Comparison of ENCODE assay signal across 7 cellular contexts in genomic region chr19:16076154-16076957, GRCh38. TPM values are rescaled to one million over a fixed set of nuclear protein-coding genes. Genes with fewer than 3 reads are reported as not detected.
DNase-seq lines count a peak whose midpoint lies in the region; ATAC-seq and TF ChIP-seq lines count a peak whose summit lies in the region.

Gene TPM4 (plus strand): TSS chr19:16076495. CDS start chr19:16076566, 71 bp downstream.

- peaks cover 57% of the 10 kb centered on the region for H3K4me1 Mint-ChIP-seq in activated B cell treated with CpG ODN at 0.5 μM for 24 hours

- H3K4me1 ChIP-seq in spleen, result peaks cover 38 to 92% (median 80%) of the 10 kb centered on the region in 6 donors

- H3K27ac Mint-ChIP-seq in activated B cell treated with CpG ODN at 0.5 μM for 24 hours, result peak within 1 kb of the TSS; percentile 98

- ATAC-seq in activated B cell treated with CpG ODN at 0.5 μM for 24 hours (ENCODE audit: low read depth), result peak; percentile 53

- no peaks in the 10 kb centered on the region for H3K9me3 ChIP-seq in spleen

- H3K36me3 ChIP-seq in spleen, result peaks cover 0 to 21% (median 5%) of the 10 kb centered on the region in 6 donors

- peak; percentile 97 for DNase-seq in GM12865 (ENCODE audit: low read depth)
- peak; percentile 86 for DNase-seq in HFF-Myc (ENCODE audit: extremely low read depth, low read depth)
- DNase-seq in NCI-H2029 (lab: John Stamatoyannopoulos, UW), result peak; percentile 75
- DNase-seq in activated B cell treated with CpG ODN at 0.5 μM for 24 hours, result peak; percentile 77
- peak in 58 of 61 donors; percentile 30 to 95 (median 74) for DNase-seq in caudate nucleus (lab: John Stamatoyannopoulos, UW)
- peak; percentile 92 for DNase-seq in iris pigment epithelial cell (ENCODE audit: low read depth)
- peak; percentile 94 for DNase-seq in spleen

- H3K27me3 Mint-ChIP-seq in activated B cell treated with CpG ODN at 0.5 μM for 24 hours, result no peaks in the 10 kb centered on the region

- peak in 1 of 3 donors; percentile 76 for TF ChIP-seq POLR2A in spleen (IDR thresholded peaks at IDR 0.05)

- H3K4me3 Mint-ChIP-seq in activated B cell treated with CpG ODN at 0.5 μM for 24 hours, result peak within 1 kb of the TSS; percentile 90

- intact Hi-C loops in activated B cell treated with CpG ODN at 0.5 μM for 24 hours (cut with micrococcal nuclease) (loop anchor here (5.0 to 10.0 kb wide), 3 partner anchors 242 to 511 kb away; partner anchors contain the start of gene KLF2), spleen (cut with DNase I; ENCODE audit: low total_unique reads) (no loop called here)

- CTCF ChIA-PET in activated B cell treated with CpG ODN at 0.5 μM for 24 hours (lab: Charles Lee), result interaction anchor here (1.0 to 3.0 kb wide), 2 partner anchors 13 to 34 kb away, joined by 5 to 9 read pairs; no protein-coding TSS in a partner anchor

- H3K27ac ChIP-seq in caudate nucleus (ENCODE audit: low read depth, low read length) (peak within 1 kb of the TSS; percentile 92), spleen (peak within 1 kb of the TSS; percentile 95 to 100 (median 98))

- H3K36me3 Mint-ChIP-seq in activated B cell treated with CpG ODN at 0.5 μM for 24 hours (ENCODE audit: low read depth), result peaks cover 31% of the 10 kb centered on the region

- H3K9me3 Mint-ChIP-seq in activated B cell treated with CpG ODN at 0.5 μM for 24 hours, result no peaks in the 10 kb centered on the region

- 0 to 1% (median 0%) methylated on average over 13 to 101 of the region's 101 CpGs for WGBS in spleen, 5 donors

- POLR2A ChIA-PET in activated B cell treated with CpG ODN at 0.5 μM for 24 hours (lab: Charles Lee), result interaction anchor here (0.6 to 8.1 kb wide), 26 partner anchors 9 to 517 kb away, joined by 3 to 110 read pairs (median 5); partner anchors contain the start of genes AP1M1, FAM32A, HSH2D and RAB8A

- H3K27me3 ChIP-seq in spleen (replicated peaks in 1 of 7), result no peaks in the 10 kb centered on the region

- H3K4me3 ChIP-seq in GM12865 (ENCODE audit: low read depth, low read length), result peak within 1 kb of the TSS; percentile 77
- peak within 1 kb of the TSS; percentile 98 for H3K4me3 ChIP-seq in HFF-Myc (replicated peaks; ENCODE audit: low read depth, low read length)
- H3K4me3 ChIP-seq in spleen, result peak within 1 kb of the TSS; percentile 64 to 92 (median 86)

- TF ChIP-seq CTCF in GM12865 (IDR thresholded peaks at IDR 0.05; ENCODE audit: insufficient read depth, low read depth, low read length, missing control alignments) (no peak), HFF-Myc (IDR thresholded peaks at IDR 0.05; ENCODE audit: low read depth, low read length, missing control alignments) (no peak), activated B cell treated with CpG ODN at 0.5 μM for 24 hours (IDR thresholded peaks at IDR 0.05) (no peak), spleen (IDR thresholded peaks at IDR 0.05 in 8 of 11, conservative IDR thresholded peaks at IDR 0.05 in 3 of 11) (no peak)

RNA-seq across cellular contexts. Expression of gene TPM4, which starts in this region (rescaled TPM):
- 238 and 257 TPM in 2 replicates for total RNA-seq in activated B cell treated with CpG ODN at 0.5 μM for 24 hours
- total RNA-seq in spleen, result 100 to 1,000 TPM; 352 to 760 (median 443) TPM
- 100 to 1,000 TPM; 181 to 403 (median 238) TPM for polyA plus RNA-seq in spleen

Comparison
In these comparisons a context has a peak if more than half of its experiments do, and no peak if none do; other contexts are left out.
1. Peak in every context shown above with its lines: DNase-seq, ATAC-seq, H3K4me3 ChIP-seq and H3K27ac ChIP-seq.